8 cellular contexts compared by ENCODE assay signal in genomic region chr6:44268095-44268628, GRCh38. TPM values are rescaled to one million over a fixed set of nuclear protein-coding genes. Genes with fewer than 3 reads are reported as not detected.
DNase-seq lines count a peak whose midpoint lies in the region; ATAC-seq, FAIRE-seq and TF ChIP-seq lines count a peak whose summit lies in the region.

No MANE protein-coding gene starts in this region.

- H3K4me1 ChIP-seq in spleen, result peaks cover 4 to 71% (median 47%) of the 10 kb centered on the region in 6 donors

- H3K27ac ChIP-seq in spleen, result no peak overlapping the region

- FAIRE-seq in H54 (lab: Jason Lieb, UNC), result no peak

- DNase-seq in COLO668 (lab: John Stamatoyannopoulos, UW; ENCODE audit: unreplicated experiment), result peak; percentile 36
- no peak for DNase-seq in HFF-Myc (ENCODE audit: extremely low read depth, low read depth)
- DNase-seq in OCI-M1 (lab: John Stamatoyannopoulos, UW), result peak; percentile 78
- DNase-seq in activated naive CD4-positive, alpha-beta T cell treated with anti-CD3 and anti-CD28 coated beads, Interleukin-2, amount 50 U/mL, for 16 hours, result peak; percentile 62
- peak; percentile 60 for DNase-seq in hepatic stellate cell (ENCODE audit: low spot score)
- peak; percentile 82 for DNase-seq in spleen
- DNase-seq in H54 (ENCODE audit: insufficient read length, low spot score), result no peak

- TF ChIP-seq POLR2A in spleen (IDR thresholded peaks at IDR 0.05), result no peak
- TF ChIP-seq POLR2A in H54 (IDR thresholded peaks at IDR 0.05; ENCODE audit: low read depth, low read length), result no peak

- TF ChIP-seq CTCF in HFF-Myc (IDR thresholded peaks at IDR 0.05; ENCODE audit: low read depth, low read length, missing control alignments), result peak; percentile 97
- TF ChIP-seq CTCF in spleen (IDR thresholded peaks at IDR 0.05 in 8 of 11, conservative IDR thresholded peaks at IDR 0.05 in 3 of 11), result peak; percentile 72 to 93 (median 88)

- H3K27me3 ChIP-seq in spleen (replicated peaks in 1 of 7), result peaks cover 0 to 51% (median 31%) of the 10 kb centered on the region in 7 donors

- no peaks in the 10 kb centered on the region for H3K9me3 ChIP-seq in spleen

- H3K4me3 ChIP-seq in HFF-Myc (replicated peaks; ENCODE audit: low read depth, low read length) (no peak overlapping the region), spleen (no peak overlapping the region)

- intact Hi-C loops in spleen (cut with DNase I; ENCODE audit: low total_unique reads), result no loop called here

- no peak for ATAC-seq in GM21786 (IDR thresholded peaks at IDR 0.05; ENCODE audit: unreplicated experiment)

- WGBS in spleen, 5 donors, result 20 to 23% (median 22%) methylated on average over 5 of the region's 5 CpGs

- H3K36me3 ChIP-seq in spleen, result no peaks in the 10 kb centered on the region

RNA-seq across cellular contexts. Expression of gene TMEM151B, which starts 2.1 kb away (rescaled TPM):
- under 1 TPM in 1 of 7 donors, not detected in 6; 0.17 TPM for total RNA-seq in spleen
- under 1 TPM in 2 of 3 donors, not detected in 1; 0.03 to 0.11 TPM for polyA plus RNA-seq in spleen

RNA-seq across cellular contexts. Expression of gene NFKBIE, which starts 2.8 kb away (rescaled TPM):
- 10 to 100 TPM; 32.2 to 89.7 (median 60.7) TPM for total RNA-seq in spleen
- 10 to 100 TPM; 41.3 to 49.8 (median 42.3) TPM for polyA plus RNA-seq in spleen

RNA-seq across cellular contexts. Expression of gene SLC35B2, which starts 10.8 kb away (rescaled TPM):
- 10 to 100 TPM; 22.4 to 30.4 (median 27.9) TPM for total RNA-seq in spleen
- polyA plus RNA-seq in spleen, result 10 to 100 TPM; 17.6 to 22.0 (median 21.7) TPM

RNA-seq across cellular contexts. Expression of gene HSP90AB1, which starts 21.3 kb away (rescaled TPM):
- 100 to 1,000 TPM; 372 to 546 (median 415) TPM for total RNA-seq in spleen
- 100 to 1,000 TPM; 196 to 330 (median 302) TPM for polyA plus RNA-seq in spleen

RNA-seq across cellular contexts. Expression of gene SLC29A1, which starts 44.8 kb away (rescaled TPM):
- 10 to 100 TPM; 28.3 to 49.4 (median 33.7) TPM for total RNA-seq in spleen
- 10 to 100 TPM in 1 of 3 donors, 1 to 10 TPM in 2; 8.5 to 18.4 (median 9.2) TPM for polyA plus RNA-seq in spleen

Comparison
In these comparisons a context has a peak if more than half of its experiments do, and no peak if none do; other contexts are left out.
1. DNase-seq: peak in COLO668 (single experiment), OCI-M1 (single experiment), activated naive CD4-positive, alpha-beta T cell treated with anti-CD3 and anti-CD28 coated beads, Interleukin-2, amount 50 U/mL, for 16 hours (single experiment), hepatic stellate cell (single experiment) and spleen (single experiment); none in HFF-Myc (single experiment) and H54 (single experiment).